Comparison of ENCODE assay signal across 1 cellular context in the genomic region with DNA sequence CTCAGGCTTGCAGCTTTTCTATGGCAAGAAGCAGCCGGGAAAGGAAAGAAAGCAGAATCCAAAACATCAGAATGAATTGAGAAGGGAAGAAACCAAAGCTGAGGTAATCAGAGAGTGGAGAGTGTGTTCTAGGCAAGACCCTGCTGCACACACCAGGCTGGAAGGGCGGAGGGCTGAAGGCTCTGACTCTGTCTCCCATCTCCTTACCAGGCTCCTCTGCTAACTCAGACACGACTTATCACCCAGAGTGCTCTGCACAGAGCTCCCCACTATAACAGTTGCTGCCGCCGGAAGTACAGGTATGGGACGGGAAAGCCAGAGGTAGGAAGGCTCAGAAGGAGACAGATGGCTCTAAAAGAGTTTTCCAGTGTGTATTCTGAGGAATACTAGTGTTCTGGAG.
TF ChIP-seq lines count a peak whose summit lies in the region.

No MANE protein-coding gene starts in this region.

TF ChIP-seq in GM12878, 131 proteins besides CTCF, POLR2A, EP300 and RAD21:
- TF ChIP-seq MYB (IDR thresholded peaks at IDR 0.05; ENCODE audit: borderline replicate concordance, low read depth, low read length): no peak
- no peak for TF ChIP-seq NBN (IDR thresholded peaks at IDR 0.05)
- TF ChIP-seq SMARCA5 (IDR thresholded peaks at IDR 0.05): no peak
- TF ChIP-seq SPI1 (IDR thresholded peaks at IDR 0.05; ENCODE audit: borderline replicate concordance, insufficient read depth, low read depth, low read length): no peak
- TF ChIP-seq BRCA1 (IDR thresholded peaks at IDR 0.05; ENCODE audit: low read depth, low read length): no peak
- no peak for TF ChIP-seq NR2C1 (IDR thresholded peaks at IDR 0.05)
- no peak for TF ChIP-seq ATF7 (IDR thresholded peaks at IDR 0.05; ENCODE audit: low read depth)
- no peak for TF ChIP-seq NFYA (IDR thresholded peaks at IDR 0.05; ENCODE audit: borderline replicate concordance, low read depth, low read length)
- TF ChIP-seq POLR2AphosphoS5 (IDR thresholded peaks at IDR 0.05; ENCODE audit: low read length): no peak
